ENCODE assay signal across 8 cellular contexts in the genomic region with DNA sequence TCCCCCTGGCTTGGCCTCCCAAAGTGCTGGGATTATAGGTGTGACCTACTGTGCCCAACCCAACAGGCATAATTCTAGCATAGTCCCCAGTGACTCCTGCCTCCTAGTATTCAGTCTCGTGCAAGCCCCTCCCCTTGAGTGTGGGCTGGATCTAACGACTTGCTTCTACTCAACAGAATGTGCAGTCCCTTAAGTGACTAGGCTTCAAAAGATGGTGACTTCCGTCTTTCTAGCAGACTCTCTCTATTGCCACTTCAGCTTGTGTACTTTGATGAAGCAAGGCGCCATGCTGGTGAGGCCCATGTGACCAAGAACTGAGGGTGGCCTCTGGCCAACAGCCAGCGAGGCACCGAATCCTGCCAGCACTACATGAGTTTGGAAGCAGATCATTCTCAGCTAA.
DNase-seq lines count a peak whose midpoint lies in the region; ATAC-seq, FAIRE-seq and TF ChIP-seq lines count a peak whose summit lies in the region.
"Had no signal": no experiment of that assay in that cellular context is flagged by ENCODE, and none has a peak within 500 bp of the region (broad histone marks: within the 10 kb centered on the region; RNA-seq: fewer than 3 reads in every experiment).

No MANE protein-coding gene starts in this region.

- H3K36me3 ChIP-seq in ovary (no peaks in the 10 kb centered on the region), kidney (ENCODE audit: control insufficient read depth in 1 of 2, insufficient read depth in 2 of 2, low read length in 2 of 2) (no peaks in the 10 kb centered on the region)

- no peak overlapping the region for H3K9ac ChIP-seq in kidney (ENCODE audit: low read length in 2 of 2)

- no peak overlapping the region for H3K4me3 Mint-ChIP-seq in neural crest cell

- H3K4me1 ChIP-seq in ovary (ENCODE audit: insufficient read depth) (peaks cover 10% of the 10 kb centered on the region), kidney (ENCODE audit: control insufficient read depth in 1 of 2, insufficient read depth in 1 of 2, low read depth in 1 of 2, low read length in 2 of 2) (peaks cover 0 to 2% of the 10 kb centered on the region in 2 donors)

- H3K4me3 ChIP-seq in ovary, result no peak overlapping the region
- H3K4me3 ChIP-seq in kidney (ENCODE audit: low read length in 2 of 2), result no peak overlapping the region

- no peaks in the 10 kb centered on the region for H3K27me3 ChIP-seq in ovary

- TF ChIP-seq CTCF in neural crest cell (conservative IDR thresholded peaks at IDR 0.05) (no peak), ovary (IDR thresholded peaks at IDR 0.05) (no peak), kidney (IDR thresholded peaks at IDR 0.05; ENCODE audit: borderline replicate concordance, extremely low read depth, insufficient read depth) (no peak)

- H3K9me3 Mint-ChIP-seq in neural crest cell, result no peaks in the 10 kb centered on the region

- H3K27ac ChIP-seq in ovary (no peak overlapping the region), kidney (ENCODE audit: low read depth in 2 of 2, low read length in 2 of 2) (no peak overlapping the region)

- no peak for TF ChIP-seq EP300 in Ishikawa (IDR thresholded peaks at IDR 0.05; ENCODE audit: borderline replicate concordance)
- TF ChIP-seq EP300 in ovary (IDR thresholded peaks at IDR 0.05), result no peak

- DNase-seq in NCI-H510A treated with DMSO at 0.1 percent for 48 hours (lab: John Stamatoyannopoulos, UW) (peak; percentile 41), neural crest cell (ENCODE audit: low read depth, low spot score) (no peak), ovary (no peak), kidney (no peak)
- peak; percentile 51 for DNase-seq in activated naive CD4-positive, alpha-beta T cell treated with anti-CD3 and anti-CD28 coated beads, Interleukin-2, amount 50 U/mL, for 16 hours
- DNase-seq: Karpas-422 had no signal

- no peak for TF ChIP-seq POLR2A in ovary (IDR thresholded peaks at IDR 0.05)

- no peak for ATAC-seq in HG03039 (IDR thresholded peaks at IDR 0.05; ENCODE audit: unreplicated experiment)

- no peak for TF ChIP-seq RAD21 in Ishikawa (IDR thresholded peaks at IDR 0.05; ENCODE audit: low read depth)

- H3K4me1 Mint-ChIP-seq in neural crest cell, result peaks cover 58% of the 10 kb centered on the region

- intact Hi-C loops in ovary (cut with DNase I) (no loop called here), kidney (cut with DNase I) (no loop called here)

- H3K36me3 Mint-ChIP-seq in neural crest cell (ENCODE audit: low read depth), result peaks cover 27% of the 10 kb centered on the region

- WGBS in ovary, 3 donors, result 78 to 91% (median 90%) methylated on average over 6 of the region's 6 CpGs

- H3K27me3 Mint-ChIP-seq in neural crest cell (ENCODE audit: low read depth), result no peaks in the 10 kb centered on the region

- FAIRE-seq in kidney (lab: Jason Lieb, UNC), result no peak

- H3K27ac Mint-ChIP-seq in neural crest cell (ENCODE audit: unreplicated experiment), result peak overlapping the region; percentile 17

- H3K9me3 ChIP-seq in ovary (no peaks in the 10 kb centered on the region), kidney (ENCODE audit: control insufficient read depth in 1 of 2, low read length in 2 of 2) (no peaks in the 10 kb centered on the region)

TF ChIP-seq in Ishikawa, 13 proteins besides CTCF, POLR2A, EP300 and RAD21:
- TF ChIP-seq, protein P1, sequence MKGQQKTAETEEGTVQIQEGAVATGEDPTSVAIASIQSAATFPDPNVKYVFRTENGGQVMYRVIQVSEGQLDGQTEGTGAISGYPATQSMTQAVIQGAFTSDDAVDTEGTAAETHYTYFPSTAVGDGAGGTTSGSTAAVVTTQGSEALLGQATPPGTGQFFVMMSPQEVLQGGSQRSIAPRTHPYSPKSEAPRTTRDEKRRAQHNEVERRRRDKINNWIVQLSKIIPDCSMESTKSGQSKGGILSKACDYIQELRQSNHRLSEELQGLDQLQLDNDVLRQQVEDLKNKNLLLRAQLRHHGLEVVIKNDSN (IDR thresholded peaks at IDR 0.05), result peak; percentile 31
- TF ChIP-seq TCF12 (IDR thresholded peaks at IDR 0.05; ENCODE audit: low read depth), result no peak

Comparison
In these comparisons a context has a peak if more than half of its experiments do, and no peak if none do; other contexts are left out.
1. DNase-seq: peak in NCI-H510A treated with DMSO at 0.1 percent for 48 hours (single experiment) and activated naive CD4-positive, alpha-beta T cell treated with anti-CD3 and anti-CD28 coated beads, Interleukin-2, amount 50 U/mL, for 16 hours (single experiment); none in neural crest cell (single experiment), ovary (0 of 5) and kidney (single experiment).